Comparison of ENCODE assay signal across 16 cellular contexts in genomic region chr1:30437059-30437576, GRCh38.
A peak's percentile ranks its signal among the peaks of the same experiment; 100 is the strongest.
DNase-seq lines count a peak whose midpoint lies in the region; ATAC-seq, FAIRE-seq and TF ChIP-seq lines count a peak whose summit lies in the region.
"Had no signal": no experiment of that assay in that cellular context is flagged by ENCODE, and none has a peak within 500 bp of the region (broad histone marks: within the 10 kb centered on the region; RNA-seq: fewer than 3 reads in every experiment).

No MANE protein-coding gene starts in this region.

- no peak overlapping the region for H2BK20ac ChIP-seq in H9 (ENCODE audit: low read depth, low read length, poor library complexity, severe bottlenecking)

- no peaks in the 10 kb centered on the region for H3K4me1 ChIP-seq in H9 (ENCODE audit: insufficient read depth, low read length)
- H3K4me1 ChIP-seq in Peyer's patch: no peaks in the 10 kb centered on the region
- no peaks in the 10 kb centered on the region for H3K4me1 ChIP-seq in kidney (ENCODE audit: control insufficient read depth in 1 of 2, insufficient read depth in 1 of 2, low read depth in 1 of 2, low read length in 2 of 2)
- no peaks in the 10 kb centered on the region for H3K4me1 ChIP-seq in aorta (ENCODE audit: control insufficient read depth in 1 of 2, insufficient read depth in 2 of 2, low read length in 2 of 2)
- H3K4me1 ChIP-seq in osteoblast (ENCODE audit: insufficient read depth, low read length): no peaks in the 10 kb centered on the region
- H3K4me1 ChIP-seq: A549 had no signal

- no peak overlapping the region for H3K27ac Mint-ChIP-seq in H9
- H3K27ac Mint-ChIP-seq: CD8-positive, alpha-beta T cell had no signal

- peaks cover 3 to 21% (median 12%) of the 10 kb centered on the region in 3 experiments; a peak in 6 of 7 replicates for H3K36me3 Mint-ChIP-seq in H9 (ENCODE audit: insufficient read depth in 1 of 3, low read depth in 3 of 3)
- H3K36me3 Mint-ChIP-seq: CD14-positive monocyte; CD8-positive, alpha-beta T cell had no signal

- H3K79me2 ChIP-seq in H9 (ENCODE audit: insufficient read depth, low read length): no peaks in the 10 kb centered on the region
- H3K79me2 ChIP-seq in osteoblast (ENCODE audit: insufficient read depth, low read length): no peaks in the 10 kb centered on the region

- no peak overlapping the region for H3K14ac ChIP-seq in H9 (ENCODE audit: insufficient read depth, low read length)

- H3T11ph ChIP-seq in H9 (ENCODE audit: low read length): no peak overlapping the region

- H2BK12ac ChIP-seq in H9 (ENCODE audit: insufficient read length, low read depth, low read length): no peak overlapping the region

- H3K79me1 ChIP-seq in H9 (ENCODE audit: insufficient read depth, low read depth, low read length, poor library complexity, severe bottlenecking): no peaks in the 10 kb centered on the region

- no peak for FAIRE-seq in kidney (lab: Jason Lieb, UNC)
- FAIRE-seq: A549, GM19239, H54 had no signal

- no peaks in the 10 kb centered on the region for H3K27me3 ChIP-seq in H9 (ENCODE audit: insufficient read depth, low read length)
- H3K27me3 ChIP-seq in Peyer's patch: no peaks in the 10 kb centered on the region
- H3K27me3 ChIP-seq in aorta (ENCODE audit: control insufficient read depth in 1 of 2, insufficient read depth in 2 of 2, low read length in 1 of 2): no peaks in the 10 kb centered on the region
- H3K27me3 ChIP-seq in osteoblast (ENCODE audit: insufficient read depth, low read length): no peaks in the 10 kb centered on the region

- no peak overlapping the region for H2BK15ac ChIP-seq in H9 (ENCODE audit: low read depth, low read length)

- no peaks in the 10 kb centered on the region for H3K23me2 ChIP-seq in H9 (ENCODE audit: insufficient read length, low read depth, low read length, poor library complexity, severe bottlenecking)

- no peak overlapping the region for H4K5ac ChIP-seq in H9 (ENCODE audit: insufficient read length, low read depth, low read length)

- H3K56ac ChIP-seq in H9 (ENCODE audit: insufficient read length, low read depth, low read length): no peak overlapping the region

- H4K8ac ChIP-seq in H9 (replicated peaks; ENCODE audit: insufficient read length, low read depth, low read length): no peak overlapping the region

- H3K9me3 Mint-ChIP-seq in H9: peaks cover 24 to 27% of the 10 kb centered on the region in 2 experiments

- no CpG with 5 or more reads among the region's 5 CpGs for WGBS in H9 (ENCODE audit: extremely low coverage, insufficient read length, low lambda C conversion rate)
- 76 to 85% methylated on average over 5 of the region's 5 CpGs for WGBS in aorta, 2 donors

- no peak overlapping the region for H3K4me2 ChIP-seq in H9 (ENCODE audit: insufficient read depth, insufficient read length, low read length)
- H3K4me2 ChIP-seq in osteoblast (ENCODE audit: insufficient read depth, low read length): no peak overlapping the region
- H3K4me2 ChIP-seq: A549 had no signal

- H3K4ac ChIP-seq in H9 (ENCODE audit: low read depth, low read length): no peak overlapping the region

- no peak for ATAC-seq in aorta (ENCODE audit: low FRiP score)
- ATAC-seq: A549; CD8-positive, alpha-beta T cell had no signal

- H3K27ac ChIP-seq in H9 (ENCODE audit: insufficient read length, low read depth, low read length): no peak overlapping the region
- H3K27ac ChIP-seq in Peyer's patch: no peak overlapping the region
- H3K27ac ChIP-seq in kidney (ENCODE audit: low read depth in 2 of 2, low read length in 2 of 2): no peak overlapping the region
- H3K27ac ChIP-seq in aorta (ENCODE audit: low read depth in 1 of 2, low read length in 2 of 2): no peak overlapping the region
- no peak overlapping the region for H3K27ac ChIP-seq in osteoblast (ENCODE audit: low read depth, low read length)
- H3K27ac ChIP-seq: A549, GM23248 had no signal

- H3K23ac ChIP-seq in H9 (ENCODE audit: insufficient read length, low read depth, low read length): no peak overlapping the region

- H3K4me3 Mint-ChIP-seq in H9: no peak overlapping the region
- H3K4me3 Mint-ChIP-seq: CD14-positive monocyte; CD8-positive, alpha-beta T cell had no signal

- peaks cover 33% of the 10 kb centered on the region for H3K27me3 Mint-ChIP-seq in H9 (ENCODE audit: low read depth)

- H3K9ac ChIP-seq in H9 (ENCODE audit: extremely low read depth, insufficient read length, low read length) (no peak overlapping the region), kidney (ENCODE audit: low read length in 2 of 2) (no peak overlapping the region)
- H3K9ac ChIP-seq: GM23248 had no signal

- H3K4me3 ChIP-seq in Peyer's patch (no peak overlapping the region), kidney (ENCODE audit: low read length in 2 of 2) (no peak overlapping the region), aorta (ENCODE audit: low read length in 2 of 2) (no peak overlapping the region), osteoblast (ENCODE audit: insufficient read depth, low read length) (no peak overlapping the region)
- H3K4me3 ChIP-seq: A549, GM23248 had no signal

- no peak overlapping the region for H4K91ac ChIP-seq in H9 (ENCODE audit: insufficient read length, low read depth, low read length)

- no peak overlapping the region for H2BK5ac ChIP-seq in H9 (ENCODE audit: insufficient read length, low read length)

- no peak overlapping the region for H2AK5ac ChIP-seq in H9 (ENCODE audit: insufficient read length, low read length)

- TF ChIP-seq POLR2A in Peyer's patch (IDR thresholded peaks at IDR 0.05): no peak

- H3K9me3 ChIP-seq in H9 (ENCODE audit: control insufficient read depth, low read depth, low read length) (no peaks in the 10 kb centered on the region), Peyer's patch (peaks cover 0 to 4% (median 0%) of the 10 kb centered on the region in 4 donors), kidney (ENCODE audit: control insufficient read depth in 1 of 2, low read length in 2 of 2) (no peaks in the 10 kb centered on the region), aorta (ENCODE audit: control insufficient read depth, low read length) (no peaks in the 10 kb centered on the region), osteoblast (ENCODE audit: low read depth, low read length) (no peaks in the 10 kb centered on the region)
- H3K9me3 ChIP-seq: A549 had no signal

- DNase-seq in H9 (peak; percentile 7), Peyer's patch (peak; percentile 4 to 26 (median 6)), kidney (peak; percentile 22), aorta (peak; percentile 10 to 27), osteoblast (ENCODE audit: insufficient read length, low spot score, missing footprints) (no peak), NCI-H1092 (lab: John Stamatoyannopoulos, UW) (no peak)
- DNase-seq: COR-L47, DMS53, GF-D8, GM23248, IMR-90 had no signal

- H4K20me1 ChIP-seq in H9 (ENCODE audit: control insufficient read depth, insufficient read depth, insufficient read length) (no peaks in the 10 kb centered on the region), osteoblast (ENCODE audit: insufficient read depth, low read length) (no peaks in the 10 kb centered on the region)

- no peaks in the 10 kb centered on the region for H3K4me1 Mint-ChIP-seq in H9
- H3K4me1 Mint-ChIP-seq: CD14-positive monocyte had no signal

- H2BK120ac ChIP-seq in H9 (ENCODE audit: low read depth, low read length, poor library complexity, severe bottlenecking): no peak overlapping the region

- TF ChIP-seq CTCF in H9 (conservative IDR thresholded peaks at IDR 0.05) (no peak), Peyer's patch (IDR thresholded peaks at IDR 0.05) (no peak), kidney (IDR thresholded peaks at IDR 0.05; ENCODE audit: borderline replicate concordance, extremely low read depth, insufficient read depth) (no peak), osteoblast (IDR thresholded peaks at IDR 0.05; ENCODE audit: extremely low read depth, low read depth, low read length) (no peak)

- H3K36me3 ChIP-seq in Peyer's patch: no peaks in the 10 kb centered on the region
- no peaks in the 10 kb centered on the region for H3K36me3 ChIP-seq in kidney (ENCODE audit: control insufficient read depth in 1 of 2, insufficient read depth in 2 of 2, low read length in 2 of 2)
- H3K36me3 ChIP-seq in aorta (ENCODE audit: control insufficient read depth in 1 of 2, insufficient read depth in 2 of 2, low read length in 1 of 2): no peaks in the 10 kb centered on the region
- no peaks in the 10 kb centered on the region for H3K36me3 ChIP-seq in osteoblast (ENCODE audit: insufficient read depth, low read length)

- H2AFZ ChIP-seq in H9 (ENCODE audit: low read length): no peak overlapping the region
- H2AFZ ChIP-seq in osteoblast (ENCODE audit: low read length): no peak overlapping the region
- H2AFZ ChIP-seq: GM23248 had no signal

- intact Hi-C loops in kidney (cut with DNase I) (no loop called here), aorta (cut with DNase I) (no loop called here)

- no peak overlapping the region for H3K18ac ChIP-seq in H9 (ENCODE audit: insufficient read length, low read depth, low read length)

Comparison
In these comparisons a context has a peak if more than half of its experiments do, and no peak if none do; other contexts are left out.
1. DNase-seq: peak in H9 (single experiment), Peyer's patch (3 of 3), kidney (single experiment) and aorta (2 of 2); none in osteoblast (single experiment) and NCI-H1092 (single experiment).